In the genomic region with DNA sequence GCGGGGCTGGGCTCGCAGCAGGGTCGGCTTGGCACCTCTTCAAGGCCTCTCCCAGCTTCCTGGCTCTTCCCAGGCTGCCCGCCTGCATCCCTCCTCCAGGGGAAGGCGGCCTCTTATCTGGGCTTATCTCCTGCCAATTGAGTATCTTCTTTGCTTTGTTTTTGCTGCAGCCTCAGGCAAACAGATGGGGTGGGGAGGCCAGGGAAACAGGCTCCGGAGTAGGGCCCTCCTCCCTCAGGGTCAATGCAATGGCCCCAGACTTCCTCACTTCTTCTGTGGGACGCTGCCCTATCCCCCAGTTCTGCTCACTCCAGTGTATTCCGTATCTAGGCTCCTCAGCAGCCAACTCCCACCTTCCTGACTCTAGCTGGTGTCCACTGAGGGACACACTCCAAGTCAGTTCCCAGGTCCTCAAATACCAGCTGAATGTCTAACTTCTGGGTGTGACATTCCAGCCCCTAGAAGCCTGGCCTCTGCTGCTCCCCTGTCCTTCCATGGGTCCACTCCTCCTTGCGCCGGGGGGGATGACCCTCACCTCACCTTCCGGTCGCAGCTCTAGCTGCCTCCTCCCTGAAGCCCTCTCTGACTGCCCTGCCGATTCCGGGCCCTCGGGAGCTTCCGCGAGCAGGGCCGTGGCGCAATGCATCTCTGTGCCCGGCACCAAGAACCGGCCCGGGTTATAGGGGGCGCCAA, we compare ENCODE assay signal across 1 cellular context.
A peak's percentile ranks its signal among the peaks of the same experiment; 100 is the strongest.
TF ChIP-seq lines count a peak whose summit lies in the region.

No MANE protein-coding gene starts in this region.

TF ChIP-seq in H1, 55 proteins besides CTCF, POLR2A, EP300 and RAD21:
- TF ChIP-seq SP4 (IDR thresholded peaks at IDR 0.05; ENCODE audit: low read length): peak; percentile 7; the same call in 1 of the 2 replicates
- peak; percentile 57; the same call in 1 of the 2 replicates for TF ChIP-seq TEAD4 (IDR thresholded peaks at IDR 0.05; ENCODE audit: low read depth, low read length)
- TF ChIP-seq POLR2AphosphoS5 (IDR thresholded peaks at IDR 0.05; ENCODE audit: low read depth, low read length): peak; percentile 14
- 0 out of 2 replicates have a peak, but pooled peaks have one; percentile 11 for TF ChIP-seq CREB1 (IDR thresholded peaks at IDR 0.05)
- TF ChIP-seq CEBPB (IDR thresholded peaks at IDR 0.05; ENCODE audit: low read depth, low read length): no peak
TF ChIP-seq in H1: peak in this region for 4.
